Comparison of ENCODE assay signal across 26 cellular contexts in the genomic region with DNA sequence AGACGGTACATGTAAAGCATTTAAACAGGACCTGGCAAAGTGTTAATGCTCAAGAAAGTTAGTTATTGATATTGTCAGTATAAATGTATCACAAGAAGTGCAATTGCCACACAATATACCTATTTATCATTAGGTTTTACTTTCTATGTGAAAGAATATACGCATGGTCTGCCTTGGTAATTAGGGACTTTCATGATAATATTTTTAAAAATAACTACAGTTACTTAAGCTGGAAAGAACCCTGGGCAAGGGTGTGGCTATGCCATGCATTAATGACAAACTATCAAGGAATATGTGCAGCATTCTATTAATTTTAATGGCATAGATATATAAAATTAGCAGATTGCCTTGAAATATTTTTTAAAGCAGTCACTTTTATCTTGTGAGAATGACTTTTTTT.
"Had no signal": no experiment of that assay in that cellular context is flagged by ENCODE, and none has a peak within 500 bp of the region (broad histone marks: within the 10 kb centered on the region; RNA-seq: fewer than 3 reads in every experiment).

No MANE protein-coding gene starts in this region.

- DNase-seq: stimulated activated CD4-positive, alpha-beta T cell treated with anti-CD3 and anti-CD28 coated beads, Interleukin-2, amount 100 ng/mL, for 48 hours; stimulated activated CD4-positive, alpha-beta T cell treated with anti-CD3 and anti-CD28 coated beads, Interleukin-4, amount 100 ng/mL, for 1 hour; stimulated activated CD4-positive, alpha-beta T cell treated with anti-CD3 and anti-CD28 coated beads, Interleukin-4, amount 100 ng/mL, for 24 hours; stimulated activated CD4-positive, alpha-beta T cell treated with anti-CD3 and anti-CD28 coated beads, Interleukin-4, amount 100 ng/mL, for 4 hours; stimulated activated CD8-positive, alpha-beta memory T cell treated with anti-CD3 and anti-CD28 coated beads, Interleukin-4, amount 100 ng/mL, for 48 hours; stimulated activated naive B cell treated with anti-CD40 and anti-IgM and Interleukin-4, amounts not matched to agents 10 μg/mL and 1 μg/mL and 100 μg/mL, for 72 hours; stimulated activated naive CD4-positive, alpha-beta T cell; stimulated activated naive CD4-positive, alpha-beta T cell treated with Interleukin-2 at 50 U/mL for 16 hours; stimulated activated naive CD8-positive, alpha-beta T cell treated with anti-CD3 and anti-CD28 coated beads, Interleukin-15, amount 100 ng/mL, for 72 hours; stimulated activated naive CD8-positive, alpha-beta T cell treated with anti-CD3 and anti-CD28 coated beads, Interleukin-15, Interleukin-2, amounts not matched to agents 100 U/mL and 50 U/mL, for 24 hours; stomach; substantia nigra; testis; thyroid gland; tibial artery; transverse colon; trophoblast cell; upper lobe of left lung; upper lobe of right lung; uterus had no signal

- H3K36me3 ChIP-seq: stomach, suprapubic skin, thoracic aorta, thyroid gland, tibial artery, tibial nerve, transverse colon, upper lobe of left lung, upper lobe of right lung, uterus, vagina had no signal

- H3K4me1 ChIP-seq: stomach, suprapubic skin, testis, thyroid gland, tibial nerve, transverse colon, upper lobe of left lung, upper lobe of right lung, uterus, vagina had no signal

- H3K9me3 ChIP-seq: stomach, suprapubic skin, testis, thoracic aorta, thyroid gland, tibial artery, tibial nerve, transverse colon, upper lobe of left lung, upper lobe of right lung, uterus, vagina had no signal

- H3K27me3 ChIP-seq: stomach, suprapubic skin, testis, thyroid gland, tibial artery, tibial nerve, transverse colon, upper lobe of left lung, upper lobe of right lung, uterus, vagina had no signal

- H3K27ac ChIP-seq: stomach, suprapubic skin, testis, thoracic aorta, thyroid gland, tibial artery, tibial nerve, transverse colon, upper lobe of left lung, upper lobe of right lung, uterus, vagina had no signal

- ATAC-seq: stimulated activated effector memory CD8-positive, alpha-beta T cell treated with anti-CD3 and anti-CD28 coated beads, Interleukin-12 subunit alpha, Interleukin-12 subunit beta, amount 100 ng/mL, for 72 hours; stimulated activated memory B cell treated with anti-CD40 and anti-IgM and Interleukin-4, amounts not matched to agents 10 μg/mL and 1 μg/mL and 100 μg/mL, for 72 hours; stimulated activated naive B cell treated with anti-CD40 and anti-IgM and Interleukin-4, amounts not matched to agents 10 μg/mL and 1 μg/mL and 100 μg/mL, for 72 hours; stimulated activated naive CD8-positive, alpha-beta T cell treated with anti-CD3 and anti-CD28 coated beads, Interleukin-15, amount 100 ng/mL, for 72 hours; stimulated activated naive CD8-positive, alpha-beta T cell treated with anti-CD3 and anti-CD28 coated beads, Interleukin-15, Interleukin-2, amounts not matched to agents 100 U/mL and 50 U/mL, for 24 hours; upper lobe of right lung had no signal

- H3K4me3 ChIP-seq: stomach, suprapubic skin, testis, thoracic aorta, thyroid gland, tibial artery, tibial nerve, transverse colon, upper lobe of left lung, upper lobe of right lung, uterus, vagina had no signal
